In the genomic region with DNA sequence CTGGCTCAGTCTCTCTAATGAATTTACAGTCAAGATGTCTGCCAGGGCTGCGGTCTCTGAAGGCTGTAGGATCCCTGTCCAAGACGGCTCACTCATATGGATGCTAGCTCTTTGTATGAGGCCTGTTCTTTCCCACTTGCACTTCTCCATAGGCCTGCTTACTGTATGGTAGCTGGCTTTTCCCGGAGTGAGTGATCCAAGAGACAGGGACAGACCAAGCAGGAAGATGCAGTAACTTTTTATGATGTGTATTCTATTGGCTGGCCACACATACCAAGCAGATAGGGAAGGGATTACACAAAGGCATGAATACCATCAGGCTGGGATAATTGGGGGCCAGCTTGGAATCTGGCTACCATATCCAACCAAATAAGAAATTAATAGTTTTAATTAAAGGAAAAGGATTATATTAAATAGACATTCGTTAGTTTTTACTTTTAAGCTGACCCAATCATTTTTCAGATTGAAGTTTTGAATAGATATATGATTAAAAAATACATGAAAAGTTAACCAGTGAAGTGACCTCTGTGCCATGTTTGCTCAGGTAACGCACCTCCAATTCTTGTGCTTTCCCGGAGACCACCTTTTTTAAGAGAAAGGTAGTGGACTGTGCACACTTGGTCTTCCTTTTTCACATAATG, we compare ENCODE assay signal across 19 cellular contexts. TPM values are rescaled to one million over a fixed set of nuclear protein-coding genes. Genes with fewer than 3 reads are reported as not detected.
DNase-seq lines count a peak whose midpoint lies in the region; ATAC-seq, FAIRE-seq and TF ChIP-seq lines count a peak whose summit lies in the region.
"Had no signal": no experiment of that assay in that cellular context is flagged by ENCODE, and none has a peak within 500 bp of the region (broad histone marks: within the 10 kb centered on the region; RNA-seq: fewer than 3 reads in every experiment).

No MANE protein-coding gene starts in this region.

- no peak overlapping the region for H2AFZ ChIP-seq in GM23338
- H2AFZ ChIP-seq: parathyroid adenoma had no signal

- H3K27ac ChIP-seq in GM23338 (ENCODE audit: low read depth) (peak overlapping the region; percentile 12; the same call in 1 of the 2 replicates), muscle layer of duodenum (ENCODE audit: low read length) (peak overlapping the region; percentile 6)
- H3K27ac ChIP-seq: C4-2B, gastrocnemius medialis, parathyroid adenoma had no signal

- no peaks in the 10 kb centered on the region for H3K9me2 ChIP-seq in GM23338 (ENCODE audit: insufficient read depth)

- H3F3A ChIP-seq in GM23338 (replicated peaks; ENCODE audit: low read depth) = peaks cover 3% of the 10 kb centered on the region; the same call in 1 of the 2 replicates

- FAIRE-seq in frontal cortex (lab: Jason Lieb, UNC) = no peak
- FAIRE-seq: G401.6, HepG2 had no signal

- H3K9me3 Mint-ChIP-seq in GM23338 (no peaks in the 10 kb centered on the region), chondrocyte (ENCODE audit: low read depth) (no peaks in the 10 kb centered on the region), type B pancreatic cell (no peaks in the 10 kb centered on the region)
- H3K9me3 Mint-ChIP-seq: activated CD4-positive, alpha-beta memory T cell treated with anti-CD3 and anti-CD28 coated beads for 36 hours had no signal

- peaks cover 83% of the 10 kb centered on the region for H4K20me1 ChIP-seq in GM23338 (replicated peaks; ENCODE audit: insufficient read depth)

- no peak overlapping the region for H3K4me3 Mint-ChIP-seq in GM23338
- no peak overlapping the region for H3K4me3 Mint-ChIP-seq in chondrocyte (ENCODE audit: unreplicated experiment)
- H3K4me3 Mint-ChIP-seq in type B pancreatic cell = no peak overlapping the region
- H3K4me3 Mint-ChIP-seq: activated CD4-positive, alpha-beta memory T cell treated with anti-CD3 and anti-CD28 coated beads for 36 hours had no signal

- no peak for TF ChIP-seq CTCF in AG09309 (IDR thresholded peaks at IDR 0.05; ENCODE audit: control insufficient read depth, insufficient read depth, low read depth, low read length, missing control alignments)
- no peak for TF ChIP-seq CTCF in GM23338 (conservative IDR thresholded peaks at IDR 0.05; ENCODE audit: low read depth in 2 of 2)
- no peak for TF ChIP-seq CTCF in chondrocyte (IDR thresholded peaks at IDR 0.05)
- TF ChIP-seq CTCF in type B pancreatic cell (conservative IDR thresholded peaks at IDR 0.05) = no peak

- H3K9me3 ChIP-seq in muscle layer of duodenum (ENCODE audit: control insufficient read depth in 1 of 2, low read length in 2 of 2) = no peaks in the 10 kb centered on the region
- H3K9me3 ChIP-seq: gastrocnemius medialis had no signal

- H3K27ac Mint-ChIP-seq in GM23338 (peak overlapping the region; percentile 62), chondrocyte (ENCODE audit: unreplicated experiment) (peak overlapping the region; percentile 51), type B pancreatic cell (no peak overlapping the region)
- H3K27ac Mint-ChIP-seq: activated CD4-positive, alpha-beta memory T cell treated with anti-CD3 and anti-CD28 coated beads for 36 hours had no signal

- no peaks in the 10 kb centered on the region for H3K27me3 ChIP-seq in GM23338 (ENCODE audit: insufficient read depth)
- H3K27me3 ChIP-seq in muscle layer of duodenum (ENCODE audit: low read depth, low read length) = no peaks in the 10 kb centered on the region
- H3K27me3 ChIP-seq: gastrocnemius medialis had no signal

- H3K36me3 Mint-ChIP-seq in GM23338 (ENCODE audit: low read depth) = peaks cover 37% of the 10 kb centered on the region
- H3K36me3 Mint-ChIP-seq in chondrocyte (ENCODE audit: low read depth) = peaks cover 2% of the 10 kb centered on the region
- H3K36me3 Mint-ChIP-seq in type B pancreatic cell = peaks cover 4% of the 10 kb centered on the region

- no peak overlapping the region for H3K4me2 ChIP-seq in GM23338

- H3K4me3 ChIP-seq in AG09309 (ENCODE audit: control insufficient read depth, low read depth, low read length) (no peak overlapping the region), GM23338 (no peak overlapping the region), muscle layer of duodenum (ENCODE audit: low read depth in 1 of 2, low read length in 2 of 2) (no peak overlapping the region)
- H3K4me3 ChIP-seq: gastrocnemius medialis had no signal

- H3K4me1 ChIP-seq in GM23338 (ENCODE audit: insufficient read depth) (no peaks in the 10 kb centered on the region), muscle layer of duodenum (ENCODE audit: control insufficient read depth in 1 of 2, insufficient read depth in 2 of 2, low read length in 2 of 2) (peaks cover 0 to 5% of the 10 kb centered on the region in 2 donors)
- H3K4me1 ChIP-seq: parathyroid adenoma had no signal

- peak; percentile 17; the same call in 2 of the 3 replicates for ATAC-seq in GM23338
- ATAC-seq: gastrocnemius medialis, HepG2 had no signal

- peaks cover 100% of the 10 kb centered on the region for H3K79me2 ChIP-seq in GM23338 (replicated peaks; ENCODE audit: insufficient read depth)

- H3K36me3 ChIP-seq in GM23338 (ENCODE audit: insufficient read depth) (peaks cover 29% of the 10 kb centered on the region), muscle layer of duodenum (ENCODE audit: control insufficient read depth in 1 of 2, insufficient read depth in 2 of 2, low read length in 2 of 2) (peaks cover 5 to 7% of the 10 kb centered on the region in 2 donors)

- H3K4me1 Mint-ChIP-seq in GM23338 (peaks cover 5% of the 10 kb centered on the region; the same call in 2 of the 3 replicates), chondrocyte (ENCODE audit: low read depth) (peaks cover 8% of the 10 kb centered on the region), type B pancreatic cell (ENCODE audit: unreplicated experiment) (no peaks in the 10 kb centered on the region)

- H3K27me3 Mint-ChIP-seq in GM23338 (ENCODE audit: insufficient read depth, low read depth, poor library complexity) (peaks cover 9% of the 10 kb centered on the region), chondrocyte (ENCODE audit: low read depth) (no peaks in the 10 kb centered on the region), type B pancreatic cell (no peaks in the 10 kb centered on the region)
- H3K27me3 Mint-ChIP-seq: activated CD4-positive, alpha-beta memory T cell treated with anti-CD3 and anti-CD28 coated beads for 36 hours had no signal

- DNase-seq in AG09309 (ENCODE audit: low read depth) (peak; percentile 33), GM23338 (ENCODE audit: low spot score) (peak; percentile 18), chondrocyte (ENCODE audit: low spot score) (no peak), type B pancreatic cell (ENCODE audit: extremely low spot score, unreplicated experiment) (no peak), NCI-H2171 treated with DMSO at 0.1 percent for 48 hours (lab: John Stamatoyannopoulos, UW) (no peak), MV-4-11 (lab: John Stamatoyannopoulos, UW) (no peak), frontal cortex (ENCODE audit: low spot score in 2 of 2) (no peak)
- DNase-seq: activated CD4-positive, alpha-beta memory T cell treated with anti-CD3 and anti-CD28 coated beads for 36 hours; activated gamma-delta T cell treated with Interleukin-2 at 50 U/mL for 16 hours; effector CD8-positive, alpha-beta T cell; gastrocnemius medialis; NCI-H1092; NCI-H2171; NK-92 treated with Interleukin-12 subunit alpha and Interleukin-12 subunit beta, amount 100 ng/mL, for 24 hours had no signal

TF ChIP-seq in GM23338, 12 proteins besides CTCF, POLR2A, EP300 and RAD21 (continues in another document):
- TF ChIP-seq EZH2 (IDR thresholded peaks at IDR 0.05; ENCODE audit: low read depth, unreplicated experiment) (no peak), ZNF331 (CRISPR knock-in tag; IDR thresholded peaks at IDR 0.05; ENCODE audit: low read depth) (no peak), CREB1 (CRISPR knock-in tag; IDR thresholded peaks at IDR 0.05; ENCODE audit: low read depth) (no peak), STAT1 (IDR thresholded peaks at IDR 0.05; ENCODE audit: unreplicated experiment) (no peak), ZNF114 (CRISPR knock-in tag; IDR thresholded peaks at IDR 0.05) (no peak), POLR2AphosphoS5 (IDR thresholded peaks at IDR 0.05; ENCODE audit: low read depth) (no peak), REST (IDR thresholded peaks at IDR 0.05; ENCODE audit: unreplicated experiment) (no peak)
- TF ChIP-seq, protein P1, sequence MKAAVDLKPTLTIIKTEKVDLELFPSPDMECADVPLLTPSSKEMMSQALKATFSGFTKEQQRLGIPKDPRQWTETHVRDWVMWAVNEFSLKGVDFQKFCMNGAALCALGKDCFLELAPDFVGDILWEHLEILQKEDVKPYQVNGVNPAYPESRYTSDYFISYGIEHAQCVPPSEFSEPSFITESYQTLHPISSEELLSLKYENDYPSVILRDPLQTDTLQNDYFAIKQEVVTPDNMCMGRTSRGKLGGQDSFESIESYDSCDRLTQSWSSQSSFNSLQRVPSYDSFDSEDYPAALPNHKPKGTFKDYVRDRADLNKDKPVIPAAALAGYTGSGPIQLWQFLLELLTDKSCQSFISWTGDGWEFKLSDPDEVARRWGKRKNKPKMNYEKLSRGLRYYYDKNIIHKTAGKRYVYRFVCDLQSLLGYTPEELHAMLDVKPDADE (IDR thresholded peaks at IDR 0.05) = no peak

RNA-seq across cellular contexts. Expression of gene NSD1, which starts 20.6 kb away (rescaled TPM):
- total RNA-seq in GM23338 (2014; rRNA removed; shearing (Covaris generic)) = 85.9 and 106 TPM in 2 replicates
- 82.5 and 96.4 TPM in 2 replicates for polyA plus RNA-seq in GM23338 (2016; fragmentation: Nextera tagmentation; extraction: Ambion mirVana)
- 64.0 to 77.0 TPM (median 67.3 TPM) in 3 replicates for total RNA-seq in chondrocyte
- total RNA-seq in type B pancreatic cell (ENCODE audit: low replicate concordance) = 99.6 and 115 TPM in 2 replicates
- total RNA-seq in frontal cortex = 58.7 TPM

Comparison
In these comparisons a context has a peak if more than half of its experiments do, and no peak if none do; other contexts are left out.
1. DNase-seq: peak in AG09309 (single experiment) and GM23338 (single experiment); none in chondrocyte (single experiment), type B pancreatic cell (single experiment), NCI-H2171 treated with DMSO at 0.1 percent for 48 hours (single experiment), MV-4-11 (single experiment) and frontal cortex (0 of 2).